ENCODE assay signal across 12 cellular contexts in the genomic region with DNA sequence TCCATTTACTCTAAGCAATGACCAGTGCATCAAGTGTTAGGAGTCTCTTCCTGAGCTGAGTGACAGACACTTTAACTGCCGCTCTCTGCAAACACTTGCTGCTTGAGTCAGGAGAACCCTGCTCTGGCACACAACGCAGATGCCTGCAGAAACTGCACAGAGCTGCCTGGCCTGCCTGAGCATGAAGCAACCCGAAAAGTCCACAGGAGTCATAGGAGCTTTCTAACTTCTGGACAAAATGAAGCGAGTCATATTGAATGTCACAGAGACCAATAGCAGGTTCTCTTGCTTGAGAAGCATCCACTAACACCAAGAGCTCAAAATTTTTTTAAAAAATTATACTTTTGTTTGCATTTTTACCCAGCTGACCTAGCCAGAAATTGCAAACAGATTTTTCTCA.
DNase-seq lines count a peak whose midpoint lies in the region; ATAC-seq and TF ChIP-seq lines count a peak whose summit lies in the region.
"Had no signal": no experiment of that assay in that cellular context is flagged by ENCODE, and none has a peak within 500 bp of the region (broad histone marks: within the 10 kb centered on the region; RNA-seq: fewer than 3 reads in every experiment).

No MANE protein-coding gene starts in this region.

- H3K4me1 ChIP-seq in ascending aorta (peaks cover 8 to 37% of the 10 kb centered on the region in 2 donors), thoracic aorta (ENCODE audit: control insufficient read depth in 1 of 2, low read depth in 2 of 2) (peaks cover 22 to 82% of the 10 kb centered on the region in 2 donors)

- intact Hi-C loops in ascending aorta (cut with DNase I), result no loop called here
- intact Hi-C loops in left cardiac atrium (cut with DNase I), result no loop called here

- ATAC-seq in left cardiac atrium (peak; percentile 76 to 84), thoracic aorta (ENCODE audit: insufficient number of reproducible peaks, low FRiP score, low read depth) (peak; percentile 22)

- DNase-seq in GM04504 (ENCODE audit: low read depth) (peak; percentile 78), ascending aorta (ENCODE audit: low spot score in 2 of 2) (peak in 1 of 2 donors; percentile 83), left cardiac atrium (peak; percentile 52), thoracic aorta (ENCODE audit: low spot score) (no peak)
- DNase-seq in activated T-cell treated with anti-CD3 and anti-CD28 coated beads, Interleukin-2, amount 50 U/mL, for 48 hours, result no peak
- no peak for DNase-seq in activated naive CD8-positive, alpha-beta T cell treated with anti-CD3 and anti-CD28 coated beads for 36 hours
- DNase-seq in stimulated activated CD4-positive, alpha-beta T cell treated with anti-CD3 and anti-CD28 coated beads, Interleukin-4, amount 100 ng/mL, for 4 hours, result no peak
- DNase-seq: activated CD4-positive, alpha-beta T cell treated with anti-CD3 and anti-CD28 coated beads, Interleukin-2, amount 10 ng/mL, durations not matched to agents 24 days and 14 days; activated naive CD4-positive, alpha-beta T cell; NCI-H2171 treated with DMSO at 0.1 percent for 48 hours had no signal

- no peaks in the 10 kb centered on the region for H3K9me3 Mint-ChIP-seq in activated naive CD8-positive, alpha-beta T cell treated with anti-CD3 and anti-CD28 coated beads for 36 hours
- H3K9me3 Mint-ChIP-seq: activated CD4-positive, alpha-beta T cell treated with anti-CD3 and anti-CD28 coated beads, Interleukin-2, amount 10 ng/mL, durations not matched to agents 24 days and 14 days had no signal

- peaks cover 23% of the 10 kb centered on the region for H3K27me3 Mint-ChIP-seq in activated naive CD8-positive, alpha-beta T cell treated with anti-CD3 and anti-CD28 coated beads for 36 hours
- H3K27me3 Mint-ChIP-seq: activated CD4-positive, alpha-beta T cell treated with anti-CD3 and anti-CD28 coated beads, Interleukin-2, amount 10 ng/mL, durations not matched to agents 24 days and 14 days had no signal

- no peaks in the 10 kb centered on the region for H3K9me3 ChIP-seq in ascending aorta
- H3K9me3 ChIP-seq in thoracic aorta, result no peaks in the 10 kb centered on the region
- H3K9me3 ChIP-seq: HAP-1 had no signal

- H3K27ac ChIP-seq in ascending aorta, result peak overlapping the region; percentile 5 to 36
- H3K27ac ChIP-seq in thoracic aorta, result peak overlapping the region; percentile 49 to 60
- H3K27ac ChIP-seq: C4-2B had no signal

- H3K36me3 ChIP-seq in ascending aorta (no peaks in the 10 kb centered on the region), thoracic aorta (no peaks in the 10 kb centered on the region)
- H3K36me3 ChIP-seq: HAP-1 had no signal

- H3K4me3 ChIP-seq in ascending aorta (peak overlapping the region in 1 of 2 donors; percentile 30), thoracic aorta (peak overlapping the region; percentile 24)
- H3K4me3 ChIP-seq: HAP-1 had no signal

- H3K36me3 Mint-ChIP-seq in activated naive CD8-positive, alpha-beta T cell treated with anti-CD3 and anti-CD28 coated beads for 36 hours, result no peaks in the 10 kb centered on the region

- H3K27me3 ChIP-seq in ascending aorta (no peaks in the 10 kb centered on the region), thoracic aorta (replicated peaks; ENCODE audit: insufficient read depth) (no peaks in the 10 kb centered on the region)

- TF ChIP-seq CTCF in ascending aorta (IDR thresholded peaks at IDR 0.05), result no peak
- TF ChIP-seq CTCF in thoracic aorta (IDR thresholded peaks at IDR 0.05), result no peak

- no peak overlapping the region for H3K4me3 Mint-ChIP-seq in activated naive CD8-positive, alpha-beta T cell treated with anti-CD3 and anti-CD28 coated beads for 36 hours
- H3K4me3 Mint-ChIP-seq: activated CD4-positive, alpha-beta T cell treated with anti-CD3 and anti-CD28 coated beads, Interleukin-2, amount 10 ng/mL, durations not matched to agents 24 days and 14 days had no signal

- H3K4me1 Mint-ChIP-seq in activated naive CD8-positive, alpha-beta T cell treated with anti-CD3 and anti-CD28 coated beads for 36 hours, result no peaks in the 10 kb centered on the region
- H3K4me1 Mint-ChIP-seq: activated CD4-positive, alpha-beta T cell treated with anti-CD3 and anti-CD28 coated beads, Interleukin-2, amount 10 ng/mL, durations not matched to agents 24 days and 14 days had no signal

- H3K27ac Mint-ChIP-seq in activated naive CD8-positive, alpha-beta T cell treated with anti-CD3 and anti-CD28 coated beads for 36 hours, result no peak overlapping the region
- H3K27ac Mint-ChIP-seq: activated CD4-positive, alpha-beta T cell treated with anti-CD3 and anti-CD28 coated beads, Interleukin-2, amount 10 ng/mL, durations not matched to agents 24 days and 14 days had no signal

Comparison
In these comparisons a context has a peak if more than half of its experiments do, and no peak if none do; other contexts are left out.
1. DNase-seq: peak in GM04504 (single experiment) and left cardiac atrium (single experiment); none in thoracic aorta (single experiment), activated T-cell treated with anti-CD3 and anti-CD28 coated beads, Interleukin-2, amount 50 U/mL, for 48 hours (0 of 2), activated naive CD8-positive, alpha-beta T cell treated with anti-CD3 and anti-CD28 coated beads for 36 hours (single experiment) and stimulated activated CD4-positive, alpha-beta T cell treated with anti-CD3 and anti-CD28 coated beads, Interleukin-4, amount 100 ng/mL, for 4 hours (0 of 2).